ENCODE assay signal across 1 cellular context in the genomic region with DNA sequence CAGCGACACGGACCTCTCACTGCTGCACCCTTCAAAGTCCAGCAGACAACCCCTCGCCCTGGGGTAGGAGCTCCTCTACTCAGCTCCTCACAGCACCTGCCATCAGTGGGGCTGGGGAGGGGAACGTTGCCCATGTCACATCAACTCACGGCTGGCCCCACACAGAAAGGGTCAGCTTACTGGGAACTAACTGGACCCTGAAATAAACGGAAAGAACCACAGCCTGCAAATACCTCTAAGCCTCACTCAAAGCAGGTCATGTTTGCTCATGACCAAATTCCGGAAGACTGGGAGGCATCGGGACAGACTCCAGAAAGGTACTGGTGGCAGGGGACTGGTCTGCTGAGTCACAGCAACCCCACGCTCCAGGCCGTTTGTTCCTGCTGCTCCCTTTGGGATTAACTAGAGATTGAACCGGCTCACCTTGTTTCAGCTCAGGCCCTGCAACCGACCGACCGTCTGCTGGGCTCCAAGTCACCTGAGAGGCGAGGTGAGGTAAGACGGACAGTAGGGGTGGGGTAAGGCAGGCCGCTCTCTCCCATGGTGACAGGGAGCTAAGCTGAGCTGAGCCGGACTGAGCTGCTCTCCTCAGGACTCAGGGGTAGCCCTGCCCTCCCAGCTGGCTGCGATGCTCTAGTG.
TF ChIP-seq lines count a peak whose summit lies in the region.

No MANE protein-coding gene starts in this region.

TF ChIP-seq in endothelial cell of umbilical vein, 7 proteins besides CTCF, POLR2A, EP300 and RAD21:
- TF ChIP-seq GATA2 (IDR thresholded peaks at IDR 0.05; ENCODE audit: insufficient read depth, insufficient read length, low read depth, low read length) (no peak), JUN (IDR thresholded peaks at IDR 0.05; ENCODE audit: borderline replicate concordance, insufficient read depth, insufficient read length, low read depth) (no peak), EZH2 (IDR thresholded peaks at IDR 0.05; ENCODE audit: borderline replicate concordance, low read depth, low read length, severe bottlenecking) (no peak), POLR2AphosphoS5 (IDR thresholded peaks at IDR 0.05; ENCODE audit: insufficient read depth, low read depth, low read length) (no peak), MYC (IDR thresholded peaks at IDR 0.05; ENCODE audit: low read depth, low read length) (no peak), FOS (IDR thresholded peaks at IDR 0.05; ENCODE audit: borderline replicate concordance, insufficient read depth, low read length) (no peak)
- TF ChIP-seq, protein P1, sequence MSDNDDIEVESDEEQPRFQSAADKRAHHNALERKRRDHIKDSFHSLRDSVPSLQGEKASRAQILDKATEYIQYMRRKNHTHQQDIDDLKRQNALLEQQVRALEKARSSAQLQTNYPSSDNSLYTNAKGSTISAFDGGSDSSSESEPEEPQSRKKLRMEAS (IDR thresholded peaks at IDR 0.05; ENCODE audit: insufficient read depth, insufficient read length): no peak
